ENCODE assay signal across 18 cellular contexts in the genomic region with DNA sequence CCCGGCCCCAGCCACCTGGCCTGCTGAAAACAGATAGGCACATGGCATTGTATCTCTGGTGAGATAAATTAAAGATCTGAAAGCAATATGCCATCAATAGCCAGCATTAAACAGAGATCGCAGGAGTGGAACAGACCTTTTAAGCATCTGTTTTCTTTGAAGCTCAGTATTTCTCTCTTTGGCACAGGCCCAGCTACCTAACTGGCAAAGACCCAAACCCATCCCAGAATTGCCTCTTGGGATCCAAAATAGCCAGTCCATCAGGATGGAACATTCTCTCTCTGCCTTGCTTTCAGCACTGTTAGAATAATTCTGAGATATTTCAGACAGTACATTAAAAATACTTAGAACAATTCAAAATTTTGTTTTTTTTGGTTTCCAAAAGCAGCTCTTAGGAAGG. TPM values are rescaled to one million over a fixed set of nuclear protein-coding genes. Genes with fewer than 3 reads are reported as not detected.
"Had no signal": no experiment of that assay in that cellular context is flagged by ENCODE, and none has a peak within 500 bp of the region (broad histone marks: within the 10 kb centered on the region; RNA-seq: fewer than 3 reads in every experiment).

No MANE protein-coding gene starts in this region.

- H3K4me3 Mint-ChIP-seq: activated naive CD8-positive, alpha-beta T cell treated with anti-CD3 and anti-CD28 coated beads for 36 hours; activated T-cell treated with anti-CD3 and anti-CD28 coated beads, Interleukin-2, amount 50 U/mL, for 24 hours; dendritic cell treated with granulocyte-macrophage colony-stimulating factor and Interleukin-4, amounts not matched to agents 40 ng/mL and 50 ng/mL, for 4 days; effector memory CD8-positive, alpha-beta T cell; naive thymus-derived CD8-positive, alpha-beta T cell had no signal

- DNase-seq: activated gamma-delta T cell; activated naive CD8-positive, alpha-beta T cell treated with anti-CD3 and anti-CD28 coated beads for 36 hours; activated T-cell treated with anti-CD3 and anti-CD28 coated beads, Interleukin-2, amount 50 U/mL, for 24 hours; brain microvascular endothelial cell; effector memory CD8-positive, alpha-beta T cell; gastrocnemius medialis; islet precursor cell; mammary epithelial cell; naive thymus-derived CD8-positive, alpha-beta T cell; posterior cingulate gyrus; stomach had no signal

- H3K4me3 ChIP-seq: gastrocnemius medialis, skin epidermis, stomach, thoracic aorta had no signal

- H3K4me1 ChIP-seq: gastrocnemius medialis, stomach had no signal

- H3K27ac ChIP-seq: brain microvascular endothelial cell, epithelial cell of prostate, gastrocnemius medialis, skin epidermis, stomach, thoracic aorta had no signal

- H3K9me3 Mint-ChIP-seq: activated naive CD8-positive, alpha-beta T cell treated with anti-CD3 and anti-CD28 coated beads for 36 hours; activated T-cell treated with anti-CD3 and anti-CD28 coated beads, Interleukin-2, amount 50 U/mL, for 24 hours; dendritic cell treated with granulocyte-macrophage colony-stimulating factor and Interleukin-4, amounts not matched to agents 40 ng/mL and 50 ng/mL, for 4 days; effector memory CD8-positive, alpha-beta T cell; naive thymus-derived CD8-positive, alpha-beta T cell had no signal

- H3K27me3 Mint-ChIP-seq: activated naive CD8-positive, alpha-beta T cell treated with anti-CD3 and anti-CD28 coated beads for 36 hours; dendritic cell treated with granulocyte-macrophage colony-stimulating factor and Interleukin-4, amounts not matched to agents 40 ng/mL and 50 ng/mL, for 4 days had no signal

- H3K4me1 Mint-ChIP-seq: activated naive CD8-positive, alpha-beta T cell treated with anti-CD3 and anti-CD28 coated beads for 36 hours had no signal

- H3K9me3 ChIP-seq: gastrocnemius medialis, neutrophil, stomach, thoracic aorta had no signal

- H3K36me3 Mint-ChIP-seq: activated naive CD8-positive, alpha-beta T cell treated with anti-CD3 and anti-CD28 coated beads for 36 hours; naive thymus-derived CD8-positive, alpha-beta T cell had no signal

- H3K36me3 ChIP-seq: brain microvascular endothelial cell, gastrocnemius medialis, neutrophil, stomach, thoracic aorta had no signal

- H3K27ac Mint-ChIP-seq: activated naive CD8-positive, alpha-beta T cell treated with anti-CD3 and anti-CD28 coated beads for 36 hours; activated T-cell treated with anti-CD3 and anti-CD28 coated beads, Interleukin-2, amount 50 U/mL, for 24 hours; dendritic cell treated with granulocyte-macrophage colony-stimulating factor and Interleukin-4, amounts not matched to agents 40 ng/mL and 50 ng/mL, for 4 days; effector memory CD8-positive, alpha-beta T cell; naive thymus-derived CD8-positive, alpha-beta T cell had no signal

- ATAC-seq: activated CD4-positive, CD25-positive, alpha-beta regulatory T cell treated with anti-CD3 and anti-CD28 coated beads, Interleukin-2, amount 50 U/mL, for 24 hours; effector memory CD8-positive, alpha-beta T cell; gastrocnemius medialis; left lobe of liver; naive thymus-derived CD8-positive, alpha-beta T cell had no signal

RNA-seq across cellular contexts. Expression of a gene that starts 46.0 kb away (rescaled TPM):
- total RNA-seq: activated naive CD8-positive, alpha-beta T cell treated with anti-CD3 and anti-CD28 coated beads for 36 hours; gastrocnemius medialis; left lobe of liver; mammary epithelial cell; naive thymus-derived CD8-positive, alpha-beta T cell; thoracic aorta had no signal
